10 cellular contexts compared by ENCODE assay signal in genomic region chr17:3986270-3986938, GRCh38. TPM values are rescaled to one million over a fixed set of nuclear protein-coding genes. Genes with fewer than 3 reads are reported as not detected.
DNase-seq lines count a peak whose midpoint lies in the region; ATAC-seq and TF ChIP-seq lines count a peak whose summit lies in the region.
"Had no signal": no experiment of that assay in that cellular context is flagged by ENCODE, and none has a peak within 500 bp of the region (broad histone marks: within the 10 kb centered on the region; RNA-seq: fewer than 3 reads in every experiment).

No MANE protein-coding gene starts in this region.

- H3K4me1 Mint-ChIP-seq in activated naive CD4-positive, alpha-beta T cell treated with anti-CD3 and anti-CD28 coated beads, Interleukin-2, amount 10 ng/mL, durations not matched to agents 7 days and 5 days, result peaks cover 16% of the 10 kb centered on the region
- H3K4me1 Mint-ChIP-seq in stimulated activated memory B cell treated with anti-CD40 and anti-IgM and Interleukin-4, amounts not matched to agents 10 μg/mL and 1 μg/mL and 100 μg/mL, for 72 hours, result peaks cover 34% of the 10 kb centered on the region

- peaks cover 49% of the 10 kb centered on the region for H3K27me3 Mint-ChIP-seq in activated naive CD4-positive, alpha-beta T cell treated with anti-CD3 and anti-CD28 coated beads, Interleukin-2, amount 10 ng/mL, durations not matched to agents 7 days and 5 days
- peaks cover 25% of the 10 kb centered on the region for H3K27me3 Mint-ChIP-seq in stimulated activated memory B cell treated with anti-CD40 and anti-IgM and Interleukin-4, amounts not matched to agents 10 μg/mL and 1 μg/mL and 100 μg/mL, for 72 hours

- TF ChIP-seq CTCF in RWPE1 (conservative IDR thresholded peaks at IDR 0.05; ENCODE audit: low read depth), result no peak
- TF ChIP-seq CTCF in foreskin keratinocyte (conservative IDR thresholded peaks at IDR 0.05), result no peak

- no peak overlapping the region for H3K27ac ChIP-seq in RWPE1
- no peak overlapping the region for H3K27ac ChIP-seq in foreskin keratinocyte
- H3K27ac ChIP-seq: VCaP had no signal

- ATAC-seq in foreskin keratinocyte (peak; percentile 78), GM21526 (IDR thresholded peaks at IDR 0.05; ENCODE audit: low FRiP score, unreplicated experiment) (no peak)
- ATAC-seq in stimulated activated memory B cell treated with anti-CD40 and anti-IgM and Interleukin-4, amounts not matched to agents 10 μg/mL and 1 μg/mL and 100 μg/mL, for 72 hours, result no peak

- H3K36me3 Mint-ChIP-seq in activated naive CD4-positive, alpha-beta T cell treated with anti-CD3 and anti-CD28 coated beads, Interleukin-2, amount 10 ng/mL, durations not matched to agents 7 days and 5 days, result no peaks in the 10 kb centered on the region
- H3K36me3 Mint-ChIP-seq in stimulated activated memory B cell treated with anti-CD40 and anti-IgM and Interleukin-4, amounts not matched to agents 10 μg/mL and 1 μg/mL and 100 μg/mL, for 72 hours, result no peaks in the 10 kb centered on the region

- no peaks in the 10 kb centered on the region for H3K9me3 Mint-ChIP-seq in activated naive CD4-positive, alpha-beta T cell treated with anti-CD3 and anti-CD28 coated beads, Interleukin-2, amount 10 ng/mL, durations not matched to agents 7 days and 5 days
- no peaks in the 10 kb centered on the region for H3K9me3 Mint-ChIP-seq in stimulated activated memory B cell treated with anti-CD40 and anti-IgM and Interleukin-4, amounts not matched to agents 10 μg/mL and 1 μg/mL and 100 μg/mL, for 72 hours

- DNase-seq in activated naive CD4-positive, alpha-beta T cell treated with anti-CD3 and anti-CD28 coated beads, Interleukin-2, amount 10 ng/mL, durations not matched to agents 7 days and 5 days, result peak; percentile 16
- no peak for DNase-seq in activated naive CD4-positive, alpha-beta T cell (lab: John Stamatoyannopoulos, UW)
- peak; percentile 36 for DNase-seq in RWPE1 (ENCODE audit: low spot score)
- DNase-seq in foreskin keratinocyte, result peak; percentile 41 to 61
- DNase-seq in inferior parietal cortex (ENCODE audit: extremely low spot score), result no peak
- no peak for DNase-seq in D341Med (ENCODE audit: low spot score)
- DNase-seq: NCI-H2227 treated with DMSO at 0.1 percent for 48 hours had no signal

- CTCF ChIA-PET in activated naive CD4-positive, alpha-beta T cell treated with anti-CD3 and anti-CD28 coated beads, Interleukin-2, amount 10 ng/mL, durations not matched to agents 7 days and 5 days (lab: Charles Lee), result interaction anchor here (0.8 kb wide), 1 partner anchor 67 kb away, joined by 3 read pairs; no protein-coding TSS in a partner anchor
- CTCF ChIA-PET in RWPE1 (lab: Yijun Ruan, JAX), result no interaction called here

- H3K4me3 Mint-ChIP-seq in activated naive CD4-positive, alpha-beta T cell treated with anti-CD3 and anti-CD28 coated beads, Interleukin-2, amount 10 ng/mL, durations not matched to agents 7 days and 5 days, result no peak overlapping the region
- H3K4me3 Mint-ChIP-seq in stimulated activated memory B cell treated with anti-CD40 and anti-IgM and Interleukin-4, amounts not matched to agents 10 μg/mL and 1 μg/mL and 100 μg/mL, for 72 hours, result no peak overlapping the region

- peaks cover 19% of the 10 kb centered on the region for H3K27me3 ChIP-seq in foreskin keratinocyte

- H3K27ac Mint-ChIP-seq in activated naive CD4-positive, alpha-beta T cell treated with anti-CD3 and anti-CD28 coated beads, Interleukin-2, amount 10 ng/mL, durations not matched to agents 7 days and 5 days, result no peak overlapping the region
- H3K27ac Mint-ChIP-seq in stimulated activated memory B cell treated with anti-CD40 and anti-IgM and Interleukin-4, amounts not matched to agents 10 μg/mL and 1 μg/mL and 100 μg/mL, for 72 hours, result peak overlapping the region; percentile 32

- POLR2A ChIA-PET in RWPE1 (lab: Yijun Ruan, JAX; ENCODE audit: low non-redundant PET), result no interaction called here

- no peaks in the 10 kb centered on the region for H3K4me1 ChIP-seq in foreskin keratinocyte

RNA-seq across cellular contexts. Expression of gene ATP2A3, which starts 22.2 kb away (rescaled TPM):
- total RNA-seq in foreskin keratinocyte, result 0.28 and 0.68 TPM in 2 replicates
- 0.20 and 0.76 TPM in 2 replicates for polyA plus RNA-seq in foreskin keratinocyte

Comparison
In these comparisons a context has a peak if more than half of its experiments do, and no peak if none do; other contexts are left out.
1. DNase-seq: peak in activated naive CD4-positive, alpha-beta T cell treated with anti-CD3 and anti-CD28 coated beads, Interleukin-2, amount 10 ng/mL, durations not matched to agents 7 days and 5 days (single experiment), RWPE1 (single experiment) and foreskin keratinocyte (2 of 2); none in activated naive CD4-positive, alpha-beta T cell (0 of 4), inferior parietal cortex (single experiment) and D341Med (single experiment).